1 cellular context compared by ENCODE assay signal in the genomic region with DNA sequence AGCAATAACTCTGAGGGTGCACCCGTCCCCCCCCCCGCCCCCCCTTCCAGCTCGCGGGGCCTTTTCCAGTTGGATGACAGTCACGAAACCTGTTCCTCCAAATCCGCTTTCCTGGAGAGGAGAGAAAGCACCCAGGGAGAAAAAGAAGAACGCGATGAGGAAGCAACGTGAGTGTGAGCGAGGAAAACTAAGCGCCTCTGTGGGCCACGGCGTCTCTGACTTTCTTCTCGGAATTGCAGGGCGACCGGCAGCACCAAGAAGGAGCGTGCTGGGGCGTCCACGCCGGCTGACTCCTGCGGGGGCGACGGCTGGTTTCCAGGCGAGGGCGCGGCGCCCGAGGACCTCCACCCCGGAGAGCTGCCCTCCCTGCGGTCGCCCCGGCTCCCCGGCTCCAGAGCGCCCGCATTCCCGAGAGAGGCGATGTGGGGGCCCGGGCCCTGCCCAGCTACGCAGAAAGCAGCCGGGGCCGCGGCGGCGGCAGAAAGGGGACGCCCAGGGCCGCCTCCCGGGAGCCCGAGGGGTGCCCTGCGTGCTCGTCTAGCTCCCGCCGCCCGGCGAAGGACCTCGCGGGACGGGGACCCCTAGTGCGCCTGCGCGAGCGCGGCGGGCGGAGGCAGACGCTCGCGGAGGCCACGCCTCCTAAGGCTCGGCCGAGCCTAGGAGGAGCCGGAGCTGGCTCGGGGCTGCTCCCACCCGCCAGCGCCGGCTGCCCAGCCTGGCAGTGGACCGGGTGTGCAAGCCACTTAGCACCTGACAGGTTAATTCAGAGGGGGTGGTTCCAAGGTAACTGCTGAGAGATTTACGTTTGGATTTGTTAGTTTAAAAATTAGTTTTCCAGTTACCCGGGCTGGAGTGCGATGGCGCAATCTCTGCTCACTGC.
A peak's percentile ranks its signal among the peaks of the same experiment; 100 is the strongest.
TF ChIP-seq lines count a peak whose summit lies in the region.

No MANE protein-coding gene starts in this region.

TF ChIP-seq in K562, 482 proteins besides CTCF, POLR2A, EP300 and RAD21 (continued from another document):
- TF ChIP-seq, protein P1, sequence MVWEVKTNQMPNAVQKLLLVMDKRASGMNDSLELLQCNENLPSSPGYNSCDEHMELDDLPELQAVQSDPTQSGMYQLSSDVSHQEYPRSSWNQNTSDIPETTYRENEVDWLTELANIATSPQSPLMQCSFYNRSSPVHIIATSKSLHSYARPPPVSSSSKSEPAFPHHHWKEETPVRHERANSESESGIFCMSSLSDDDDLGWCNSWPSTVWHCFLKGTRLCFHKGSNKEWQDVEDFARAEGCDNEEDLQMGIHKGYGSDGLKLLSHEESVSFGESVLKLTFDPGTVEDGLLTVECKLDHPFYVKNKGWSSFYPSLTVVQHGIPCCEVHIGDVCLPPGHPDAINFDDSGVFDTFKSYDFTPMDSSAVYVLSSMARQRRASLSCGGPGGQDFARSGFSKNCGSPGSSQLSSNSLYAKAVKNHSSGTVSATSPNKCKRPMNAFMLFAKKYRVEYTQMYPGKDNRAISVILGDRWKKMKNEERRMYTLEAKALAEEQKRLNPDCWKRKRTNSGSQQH (CRISPR knock-in tag; IDR thresholded peaks at IDR 0.05), result no peak
- no peak for TF ChIP-seq HNRNPLL (IDR thresholded peaks at IDR 0.05; ENCODE audit: low read depth, low read length, poor library complexity, severe bottlenecking)
- TF ChIP-seq CBX3 (IDR thresholded peaks at IDR 0.05; ENCODE audit: borderline replicate concordance in 1 of 2, low read length in 2 of 2), result no peak
- no peak for TF ChIP-seq ELF1 (tag; IDR thresholded peaks at IDR 0.05)
- peak; percentile 93 for TF ChIP-seq L3MBTL2 (IDR thresholded peaks at IDR 0.05)
- TF ChIP-seq, protein P2, sequence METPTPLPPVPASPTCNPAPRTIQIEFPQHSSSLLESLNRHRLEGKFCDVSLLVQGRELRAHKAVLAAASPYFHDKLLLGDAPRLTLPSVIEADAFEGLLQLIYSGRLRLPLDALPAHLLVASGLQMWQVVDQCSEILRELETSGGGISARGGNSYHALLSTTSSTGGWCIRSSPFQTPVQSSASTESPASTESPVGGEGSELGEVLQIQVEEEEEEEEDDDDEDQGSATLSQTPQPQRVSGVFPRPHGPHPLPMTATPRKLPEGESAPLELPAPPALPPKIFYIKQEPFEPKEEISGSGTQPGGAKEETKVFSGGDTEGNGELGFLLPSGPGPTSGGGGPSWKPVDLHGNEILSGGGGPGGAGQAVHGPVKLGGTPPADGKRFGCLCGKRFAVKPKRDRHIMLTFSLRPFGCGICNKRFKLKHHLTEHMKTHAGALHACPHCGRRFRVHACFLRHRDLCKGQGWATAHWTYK (CRISPR knock-in tag; IDR thresholded peaks at IDR 0.05), result 0 out of 2 replicates have a peak, but pooled peaks have one; percentile 10
- TF ChIP-seq SNIP1 (IDR thresholded peaks at IDR 0.05; ENCODE audit: low read depth), result peak; percentile 94
- no peak for TF ChIP-seq CREB1 (IDR thresholded peaks at IDR 0.05)
- 0 out of 2 replicates have a peak, but pooled peaks have one; percentile 22 for TF ChIP-seq CREB1 (CRISPR knock-in tag; IDR thresholded peaks at IDR 0.05)
- TF ChIP-seq NFIC (IDR thresholded peaks at IDR 0.05), result 0 out of 2 replicates have a peak, but pooled peaks have one; percentile 17
- TF ChIP-seq CBX1 (IDR thresholded peaks at IDR 0.05; ENCODE audit: low read depth), result peak; percentile 62; the same call in 1 of the 2 replicates
- TF ChIP-seq, protein P3, sequence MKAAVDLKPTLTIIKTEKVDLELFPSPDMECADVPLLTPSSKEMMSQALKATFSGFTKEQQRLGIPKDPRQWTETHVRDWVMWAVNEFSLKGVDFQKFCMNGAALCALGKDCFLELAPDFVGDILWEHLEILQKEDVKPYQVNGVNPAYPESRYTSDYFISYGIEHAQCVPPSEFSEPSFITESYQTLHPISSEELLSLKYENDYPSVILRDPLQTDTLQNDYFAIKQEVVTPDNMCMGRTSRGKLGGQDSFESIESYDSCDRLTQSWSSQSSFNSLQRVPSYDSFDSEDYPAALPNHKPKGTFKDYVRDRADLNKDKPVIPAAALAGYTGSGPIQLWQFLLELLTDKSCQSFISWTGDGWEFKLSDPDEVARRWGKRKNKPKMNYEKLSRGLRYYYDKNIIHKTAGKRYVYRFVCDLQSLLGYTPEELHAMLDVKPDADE (conservative IDR thresholded peaks at IDR 0.05; ENCODE audit: control insufficient read depth, low read depth, low read length), result 0 out of 2 replicates have a peak, but pooled peaks have one; percentile 22
- TF ChIP-seq NRF1 (conservative IDR thresholded peaks at IDR 0.05 in 1 of 2, IDR thresholded peaks at IDR 0.05 in 1 of 2), result peak; percentile 92
- TF ChIP-seq, protein P4, sequence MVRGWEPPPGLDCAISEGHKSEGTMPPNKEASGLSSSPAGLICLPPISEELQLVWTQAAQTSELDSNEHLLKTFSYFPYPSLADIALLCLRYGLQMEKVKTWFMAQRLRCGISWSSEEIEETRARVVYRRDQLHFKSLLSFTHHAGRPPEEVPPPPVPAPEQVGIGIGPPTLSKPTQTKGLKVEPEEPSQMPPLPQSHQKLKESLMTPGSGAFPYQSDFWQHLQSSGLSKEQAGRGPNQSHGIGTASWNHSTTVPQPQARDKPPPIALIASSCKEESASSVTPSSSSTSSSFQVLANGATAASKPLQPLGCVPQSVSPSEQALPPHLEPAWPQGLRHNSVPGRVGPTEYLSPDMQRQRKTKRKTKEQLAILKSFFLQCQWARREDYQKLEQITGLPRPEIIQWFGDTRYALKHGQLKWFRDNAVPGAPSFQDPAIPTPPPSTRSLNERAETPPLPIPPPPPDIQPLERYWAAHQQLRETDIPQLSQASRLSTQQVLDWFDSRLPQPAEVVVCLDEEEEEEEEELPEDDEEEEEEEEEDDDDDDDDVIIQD (CRISPR knock-in tag; IDR thresholded peaks at IDR 0.05), result no peak
- TF ChIP-seq, protein P5, sequence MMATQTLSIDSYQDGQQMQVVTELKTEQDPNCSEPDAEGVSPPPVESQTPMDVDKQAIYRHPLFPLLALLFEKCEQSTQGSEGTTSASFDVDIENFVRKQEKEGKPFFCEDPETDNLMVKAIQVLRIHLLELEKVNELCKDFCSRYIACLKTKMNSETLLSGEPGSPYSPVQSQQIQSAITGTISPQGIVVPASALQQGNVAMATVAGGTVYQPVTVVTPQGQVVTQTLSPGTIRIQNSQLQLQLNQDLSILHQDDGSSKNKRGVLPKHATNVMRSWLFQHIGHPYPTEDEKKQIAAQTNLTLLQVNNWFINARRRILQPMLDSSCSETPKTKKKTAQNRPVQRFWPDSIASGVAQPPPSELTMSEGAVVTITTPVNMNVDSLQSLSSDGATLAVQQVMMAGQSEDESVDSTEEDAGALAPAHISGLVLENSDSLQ (IDR thresholded peaks at IDR 0.05), result no peak
- 0 out of 2 replicates have a peak, but pooled peaks have one; percentile 29 for TF ChIP-seq MYC (IDR thresholded peaks at IDR 0.05; ENCODE audit: low read depth, low read length)
- no peak for TF ChIP-seq MYC (CRISPR knock-in tag; IDR thresholded peaks at IDR 0.05; ENCODE audit: borderline replicate concordance, low read depth)
- no peak for TF ChIP-seq ZNF444 (CRISPR knock-in tag; IDR thresholded peaks at IDR 0.05)
- no peak for TF ChIP-seq TAF15 (IDR thresholded peaks at IDR 0.05; ENCODE audit: low read depth, low read length)
- no peak for TF ChIP-seq ZNF57 (CRISPR knock-in tag; IDR thresholded peaks at IDR 0.05)
- TF ChIP-seq, protein P6, sequence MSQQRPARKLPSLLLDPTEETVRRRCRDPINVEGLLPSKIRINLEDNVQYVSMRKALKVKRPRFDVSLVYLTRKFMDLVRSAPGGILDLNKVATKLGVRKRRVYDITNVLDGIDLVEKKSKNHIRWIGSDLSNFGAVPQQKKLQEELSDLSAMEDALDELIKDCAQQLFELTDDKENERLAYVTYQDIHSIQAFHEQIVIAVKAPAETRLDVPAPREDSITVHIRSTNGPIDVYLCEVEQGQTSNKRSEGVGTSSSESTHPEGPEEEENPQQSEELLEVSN (IDR thresholded peaks at IDR 0.05; ENCODE audit: borderline replicate concordance in 1 of 2, extremely low read depth in 1 of 2, insufficient read depth in 1 of 2, insufficient read length in 1 of 2, low read depth in 1 of 2, low read length in 1 of 2, poor library complexity in 1 of 2, severe bottlenecking in 1 of 2), result peak; percentile 86 to 98
- TF ChIP-seq POLR2B (IDR thresholded peaks at IDR 0.05; ENCODE audit: low read depth, partially characterized antibody), result peak; percentile 52
- TF ChIP-seq, protein P7, sequence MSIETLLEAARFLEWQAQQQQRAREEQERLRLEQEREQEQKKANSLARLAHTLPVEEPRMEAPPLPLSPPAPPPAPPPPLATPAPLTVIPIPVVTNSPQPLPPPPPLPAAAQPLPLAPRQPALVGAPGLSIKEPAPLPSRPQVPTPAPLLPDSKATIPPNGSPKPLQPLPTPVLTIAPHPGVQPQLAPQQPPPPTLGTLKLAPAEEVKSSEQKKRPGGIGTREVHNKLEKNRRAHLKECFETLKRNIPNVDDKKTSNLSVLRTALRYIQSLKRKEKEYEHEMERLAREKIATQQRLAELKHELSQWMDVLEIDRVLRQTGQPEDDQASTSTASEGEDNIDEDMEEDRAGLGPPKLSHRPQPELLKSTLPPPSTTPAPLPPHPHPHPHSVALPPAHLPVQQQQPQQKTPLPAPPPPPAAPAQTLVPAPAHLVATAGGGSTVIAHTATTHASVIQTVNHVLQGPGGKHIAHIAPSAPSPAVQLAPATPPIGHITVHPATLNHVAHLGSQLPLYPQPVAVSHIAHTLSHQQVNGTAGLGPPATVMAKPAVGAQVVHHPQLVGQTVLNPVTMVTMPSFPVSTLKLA (conservative IDR thresholded peaks at IDR 0.05), result peak in 1 of 2 experiments; percentile 44; a peak in 1 of 4 replicates
